Comparison of ENCODE assay signal across 21 cellular contexts in the genomic region with DNA sequence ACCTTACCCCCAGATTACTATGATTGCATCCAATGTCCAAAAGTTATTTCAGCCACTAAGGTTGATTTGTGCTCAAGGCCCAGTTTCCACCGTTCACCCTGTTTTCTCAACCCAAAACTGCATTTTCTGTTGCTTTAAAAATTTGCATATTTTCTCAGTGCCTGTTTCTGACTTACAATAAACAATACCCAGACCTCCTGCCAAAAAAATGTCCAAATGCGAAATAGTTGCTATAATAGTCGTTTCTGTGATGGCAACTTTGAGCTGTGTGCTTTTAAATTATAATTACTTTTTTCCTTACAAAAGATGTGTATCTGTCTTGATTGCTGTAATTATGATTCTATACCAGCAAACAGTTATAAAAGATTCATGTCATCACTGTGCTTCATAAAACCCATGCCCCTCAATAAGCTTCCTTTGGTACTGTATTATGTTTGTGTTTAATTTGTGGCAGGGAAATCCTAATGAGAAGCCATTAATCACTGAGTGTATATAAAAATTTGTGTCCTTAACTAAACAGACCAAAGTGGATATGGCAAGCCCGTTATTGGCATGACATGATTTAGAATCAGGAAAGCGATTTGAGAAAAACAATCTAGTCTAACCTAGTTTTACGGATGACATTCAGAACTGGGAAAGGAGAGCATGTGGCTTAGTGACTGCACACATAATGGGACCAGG. TPM values are rescaled to one million over a fixed set of nuclear protein-coding genes. Genes with fewer than 3 reads are reported as not detected.
DNase-seq lines count a peak whose midpoint lies in the region; FAIRE-seq lines count a peak whose summit lies in the region.
"Had no signal": no experiment of that assay in that cellular context is flagged by ENCODE, and none has a peak within 500 bp of the region (broad histone marks: within the 10 kb centered on the region; RNA-seq: fewer than 3 reads in every experiment).

No MANE protein-coding gene starts in this region.

- peak overlapping the region; percentile 98 for H3K27ac ChIP-seq in cingulate gyrus (ENCODE audit: low read depth, low read length)
- peak overlapping the region; percentile 96 for H3K27ac ChIP-seq in substantia nigra (ENCODE audit: low read depth, low read length, poor library complexity, severe bottlenecking)
- H3K27ac ChIP-seq: KMS-11, sigmoid colon, SJCRH30, thoracic aorta had no signal

- DNase-seq in SK-MEL-5 (ENCODE audit: low read depth, low spot score) (peak; percentile 38), globus pallidus (ENCODE audit: low spot score) (peak; percentile 92), substantia nigra (lab: John Stamatoyannopoulos, UW) (peak in 2 of 49 donors; percentile 6 to 46), DMS53 (lab: John Stamatoyannopoulos, UW) (no peak), urothelium cell line (ENCODE audit: low spot score) (no peak), cerebellar nuclear complex (lab: John Stamatoyannopoulos, UW) (no peak)
- no peak for DNase-seq in effector CD8-positive, alpha-beta T cell (lab: John Stamatoyannopoulos, UW)
- DNase-seq: activated CD4-positive, CD25-positive, alpha-beta regulatory T cell; activated naive CD4-positive, alpha-beta T cell treated with anti-CD3 and anti-CD28 coated beads, Interleukin-2, amount 10 ng/mL, durations not matched to agents 7 days and 5 days; Calu3; NCI-H187; NCI-H526; sigmoid colon; SJCRH30; stimulated activated CD4-positive, alpha-beta T cell treated with anti-CD3 and anti-CD28 coated beads, Interleukin-4, amount 100 ng/mL, for 24 hours; T-helper 1 cell had no signal

- no peak for FAIRE-seq in urothelium cell line (lab: Jason Lieb, UNC)
- FAIRE-seq: GM12878 had no signal

- in situ Hi-C loops in SK-MEL-5 (cut with HindIII; ENCODE audit: low pct_unique_long_range_greater_than_20kb, low sequenced_read_pairs): no loop called here

RNA-seq across cellular contexts. Expression of a gene that starts 5.4 kb away (rescaled TPM):
- 6.6 and 7.7 TPM in 2 replicates for total RNA-seq in SK-MEL-5 (2014; rRNA removed; shearing (Covaris generic))
- polyA plus RNA-seq in SK-MEL-5 (2015; cell fraction: cytosol; rRNA removed): 10.6 and 12.5 TPM in 2 replicates
- 36.0 and 41.2 TPM in 2 replicates for polyA plus RNA-seq in SK-MEL-5 (2015; cell fraction: nucleus; rRNA removed)
- total RNA-seq: activated T-helper 1 cell treated with anti-CD3 and anti-CD28 coated beads, Interleukin-12 subunit alpha, Interleukin-12 subunit beta, Interleukin-2, Interleukin-4 antibody, amounts not matched to agents 30 ng/mL and 10 ng/mL and 1 ng/mL, durations not matched to agents 14 hours and 24 hours and 36 hours had no signal

Comparison
In these comparisons a context has a peak if more than half of its experiments do, and no peak if none do; other contexts are left out.
1. DNase-seq: peak in SK-MEL-5 (single experiment) and globus pallidus (single experiment); none in DMS53 (single experiment), urothelium cell line (single experiment), effector CD8-positive, alpha-beta T cell (single experiment) and cerebellar nuclear complex (0 of 2).